Comparison of ENCODE assay signal across 1 cellular context in the genomic region with DNA sequence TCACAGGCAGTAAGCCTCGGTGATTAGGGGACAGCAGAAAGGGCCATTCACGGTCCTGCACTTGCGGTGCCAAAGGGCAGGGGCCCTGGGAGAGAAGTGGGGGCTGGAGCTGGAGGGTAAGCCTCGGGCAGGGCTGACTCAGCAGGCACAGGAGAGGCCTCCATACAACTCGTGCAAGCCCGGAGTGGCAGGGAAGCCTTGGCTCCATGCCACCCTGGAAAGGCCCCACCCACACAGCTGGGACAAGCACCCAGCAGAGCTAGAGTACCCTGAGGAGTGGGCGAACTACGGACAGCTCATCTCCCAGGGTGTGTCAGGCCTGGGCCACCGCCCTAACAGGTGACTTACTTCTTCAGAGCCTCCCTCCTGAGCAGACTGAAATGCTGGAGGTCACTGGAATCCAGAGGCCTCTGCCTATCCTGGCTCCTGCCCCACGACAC.
TF ChIP-seq lines count a peak whose summit lies in the region.

No MANE protein-coding gene starts in this region.

TF ChIP-seq in IMR-90, 13 proteins besides CTCF, POLR2A, EP300 and RAD21 (continued from another document):
- peak; percentile 73 for TF ChIP-seq BHLHE40 (IDR thresholded peaks at IDR 0.05; ENCODE audit: low read depth, low read length)
- peak; percentile 71 for TF ChIP-seq MAFK (IDR thresholded peaks at IDR 0.05; ENCODE audit: low read depth, low read length)
- TF ChIP-seq MAZ (IDR thresholded peaks at IDR 0.05; ENCODE audit: borderline replicate concordance, low read depth, low read length) = peak; percentile 66
- TF ChIP-seq, protein P1, sequence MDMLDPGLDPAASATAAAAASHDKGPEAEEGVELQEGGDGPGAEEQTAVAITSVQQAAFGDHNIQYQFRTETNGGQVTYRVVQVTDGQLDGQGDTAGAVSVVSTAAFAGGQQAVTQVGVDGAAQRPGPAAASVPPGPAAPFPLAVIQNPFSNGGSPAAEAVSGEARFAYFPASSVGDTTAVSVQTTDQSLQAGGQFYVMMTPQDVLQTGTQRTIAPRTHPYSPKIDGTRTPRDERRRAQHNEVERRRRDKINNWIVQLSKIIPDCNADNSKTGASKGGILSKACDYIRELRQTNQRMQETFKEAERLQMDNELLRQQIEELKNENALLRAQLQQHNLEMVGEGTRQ (IDR thresholded peaks at IDR 0.05; ENCODE audit: low read depth, low read length) = no peak
- no peak for TF ChIP-seq CHD1 (IDR thresholded peaks at IDR 0.05; ENCODE audit: low read depth, low read length)
- no peak for TF ChIP-seq SMC3 (IDR thresholded peaks at IDR 0.05; ENCODE audit: low read depth, low read length)
- TF ChIP-seq NFE2L2 (IDR thresholded peaks at IDR 0.05; ENCODE audit: low read depth, low read length) = 0 out of 2 replicates have a peak, but pooled peaks have one; percentile 26
